Comparison of ENCODE assay signal across 19 cellular contexts in the genomic region with DNA sequence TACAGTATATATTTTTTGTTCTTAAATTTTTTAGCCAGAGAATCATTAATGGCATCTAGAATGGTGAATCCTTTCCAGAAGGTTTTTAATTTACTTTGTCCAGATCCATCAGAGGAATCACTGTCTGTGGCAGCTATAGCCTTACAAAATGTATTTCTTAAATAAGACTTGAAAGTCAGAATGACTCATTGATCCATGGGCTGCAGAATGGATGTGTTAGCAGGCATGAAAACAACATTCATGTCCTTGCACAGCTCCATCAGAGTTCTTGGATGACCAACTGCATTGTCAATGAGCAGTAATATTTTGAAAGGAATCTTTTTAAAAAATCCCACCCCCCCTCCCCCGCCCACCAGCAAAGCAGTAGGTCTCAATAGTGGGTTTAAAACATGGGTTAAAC. TPM values are rescaled to one million over a fixed set of nuclear protein-coding genes. Genes with fewer than 3 reads are reported as not detected.
DNase-seq lines count a peak whose midpoint lies in the region; TF ChIP-seq lines count a peak whose summit lies in the region.
"Had no signal": no experiment of that assay in that cellular context is flagged by ENCODE, and none has a peak within 500 bp of the region (broad histone marks: within the 10 kb centered on the region; RNA-seq: fewer than 3 reads in every experiment).

No MANE protein-coding gene starts in this region.

- peak overlapping the region; percentile 20 for H3K4me2 ChIP-seq in osteoblast (ENCODE audit: insufficient read depth, low read length)
- H3K4me2 ChIP-seq: BLaER1 had no signal

- H3K27me3 Mint-ChIP-seq in HFFc6 (ENCODE audit: insufficient read depth) = peaks cover 2% of the 10 kb centered on the region

- H3K27ac Mint-ChIP-seq in HFFc6 = peak overlapping the region; percentile 69

- no peak overlapping the region for H2AFZ ChIP-seq in osteoblast (ENCODE audit: low read length)
- H2AFZ ChIP-seq: parathyroid adenoma had no signal

- DNase-seq in HFFc6 = peak; percentile 7
- DNase-seq in RPMI7951 (ENCODE audit: low read depth) = peak; percentile 30
- DNase-seq in epithelial cell of proximal tubule (ENCODE audit: low read depth) = peak; percentile 32
- no peak for DNase-seq in osteoblast (ENCODE audit: insufficient read length, low spot score, missing footprints)
- no peak for DNase-seq in GM20000 (ENCODE audit: low spot score)
- DNase-seq in iPS-NIHi11 (ENCODE audit: low spot score) = no peak
- DNase-seq in NCI-H1092 treated with DMSO at 0.1 percent for 48 hours (lab: John Stamatoyannopoulos, UW) = no peak
- DNase-seq: activated CD8-positive, alpha-beta memory T cell treated with anti-CD3 and anti-CD28 coated beads for 24 hours; activated gamma-delta T cell treated with Interleukin-2 at 50 U/mL for 16 hours; DMS 273 treated with DMSO at 0.1 percent for 48 hours; dorsolateral prefrontal cortex; left ventricle myocardium superior; NCI-H2029 treated with DMSO at 0.1 percent for 48 hours; NCI-H526 treated with DMSO at 0.1 percent for 48 hours; small intestine had no signal

- no peaks in the 10 kb centered on the region for H3K9me3 ChIP-seq in osteoblast (ENCODE audit: low read depth, low read length)
- H3K9me3 ChIP-seq: BLaER1 had no signal

- peaks cover 17% of the 10 kb centered on the region for H3K36me3 Mint-ChIP-seq in HFFc6 (ENCODE audit: low read depth)

- H3K4me3 ChIP-seq in epithelial cell of proximal tubule (ENCODE audit: low read depth, low read length) (no peak overlapping the region), osteoblast (ENCODE audit: insufficient read depth, low read length) (no peak overlapping the region)
- H3K4me3 ChIP-seq: BLaER1, dorsolateral prefrontal cortex had no signal

- H3K79me2 ChIP-seq in osteoblast (ENCODE audit: insufficient read depth, low read length) = peaks cover 32% of the 10 kb centered on the region

- no peaks in the 10 kb centered on the region for H3K9me3 Mint-ChIP-seq in HFFc6

- peaks cover 3% of the 10 kb centered on the region for H4K20me1 ChIP-seq in osteoblast (ENCODE audit: insufficient read depth, low read length)

- peak overlapping the region; percentile 16 for H3K4me3 Mint-ChIP-seq in HFFc6

- peak overlapping the region; percentile 66 for H3K27ac ChIP-seq in osteoblast (ENCODE audit: low read depth, low read length)
- H3K27ac ChIP-seq: BLaER1, parathyroid adenoma, VCaP had no signal

- H3K4me1 ChIP-seq in osteoblast (ENCODE audit: insufficient read depth, low read length) = peaks cover 13% of the 10 kb centered on the region
- H3K4me1 ChIP-seq: BLaER1, parathyroid adenoma had no signal

- TF ChIP-seq CTCF in HFFc6 (IDR thresholded peaks at IDR 0.05) (no peak), epithelial cell of proximal tubule (conservative IDR thresholded peaks at IDR 0.05; ENCODE audit: low read depth, low read length) (no peak), osteoblast (IDR thresholded peaks at IDR 0.05; ENCODE audit: extremely low read depth, low read depth, low read length) (no peak), GM20000 (IDR thresholded peaks at IDR 0.05; ENCODE audit: extremely low read depth, missing control alignments) (no peak)

- no peaks in the 10 kb centered on the region for H3K36me3 ChIP-seq in osteoblast (ENCODE audit: insufficient read depth, low read length)

- peaks cover 22% of the 10 kb centered on the region for H3K4me1 Mint-ChIP-seq in HFFc6 (ENCODE audit: low read depth)

- H3K27me3 ChIP-seq in osteoblast (ENCODE audit: insufficient read depth, low read length) = no peaks in the 10 kb centered on the region
- H3K27me3 ChIP-seq: BLaER1, dorsolateral prefrontal cortex had no signal

RNA-seq across cellular contexts. Expression of a gene that starts 51.4 kb away (rescaled TPM):
- not detected for total RNA-seq in HFFc6 (2021; fragmentation: NEBNext Ultra II Directional; extraction: Animal tissue kit (Norgen Biotek cat#: 25700))
- total RNA-seq in RPMI7951 (2014; rRNA removed; shearing (Covaris generic)) = not detected in 2 replicates
- not detected in 2 replicates for total RNA-seq in epithelial cell of proximal tubule
- total RNA-seq in osteoblast = not detected in 2 replicates
- total RNA-seq: H4, left ventricle myocardium superior had no signal

Comparison
In these comparisons a context has a peak if more than half of its experiments do, and no peak if none do; other contexts are left out.
1. DNase-seq: peak in HFFc6 (single experiment), RPMI7951 (single experiment) and epithelial cell of proximal tubule (single experiment); none in osteoblast (single experiment), GM20000 (single experiment), iPS-NIHi11 (single experiment) and NCI-H1092 treated with DMSO at 0.1 percent for 48 hours (single experiment).